Comparison of ENCODE assay signal across 8 cellular contexts in genomic region chr20:47493954-47494293, GRCh38. TPM values are rescaled to one million over a fixed set of nuclear protein-coding genes. Genes with fewer than 3 reads are reported as not detected.
A peak's percentile ranks its signal among the peaks of the same experiment; 100 is the strongest.
DNase-seq lines count a peak whose midpoint lies in the region; ATAC-seq and TF ChIP-seq lines count a peak whose summit lies in the region.

No MANE protein-coding gene starts in this region.

- DNase-seq in right atrium auricular region (ENCODE audit: low spot score) = no peak
- DNase-seq in cardiac septum (ENCODE audit: low spot score) = no peak
- no peak for DNase-seq in memory B cell (ENCODE audit: low spot score in 2 of 2)
- DNase-seq in neural progenitor cell (ENCODE audit: low spot score) = no peak
- no peak for DNase-seq in NCI-H1105 (lab: John Stamatoyannopoulos, UW)
- DNase-seq in osteocyte (ENCODE audit: extremely low spot score, unreplicated experiment) = no peak
- no peak for DNase-seq in NCI-H2171 (lab: John Stamatoyannopoulos, UW)

- H3K4me1 Mint-ChIP-seq in activated T-helper 17 cell treated with anti-CD3 and anti-CD28 coated beads, Interleukin-2, amount 50 U/mL, for 72 hours = peaks cover 22% of the 10 kb centered on the region
- H3K4me1 Mint-ChIP-seq in memory B cell (peaks cover 28% of the 10 kb centered on the region), neural progenitor cell (peaks cover 9% of the 10 kb centered on the region), osteocyte (ENCODE audit: unreplicated experiment) (peaks cover 20% of the 10 kb centered on the region)

- no peaks in the 10 kb centered on the region for H3F3A ChIP-seq in neural progenitor cell (ENCODE audit: low read depth)

- no peaks in the 10 kb centered on the region for H3K79me2 ChIP-seq in neural progenitor cell (ENCODE audit: low read depth)

- H3K9me3 ChIP-seq in right atrium auricular region (peaks cover 0 to 4% of the 10 kb centered on the region in 2 donors), neural progenitor cell (ENCODE audit: low read depth) (no peaks in the 10 kb centered on the region)

- H3K27ac ChIP-seq in right atrium auricular region = peak overlapping the region; percentile 83 to 86
- no peak overlapping the region for H3K27ac ChIP-seq in neural progenitor cell

- H3K36me3 Mint-ChIP-seq in activated T-helper 17 cell treated with anti-CD3 and anti-CD28 coated beads, Interleukin-2, amount 50 U/mL, for 72 hours (ENCODE audit: low read depth) = no peaks in the 10 kb centered on the region
- H3K36me3 Mint-ChIP-seq in memory B cell (peaks cover 2% of the 10 kb centered on the region), neural progenitor cell (no peaks in the 10 kb centered on the region), osteocyte (ENCODE audit: unreplicated experiment) (no peaks in the 10 kb centered on the region)

- H3K4me3 ChIP-seq in right atrium auricular region (no peak overlapping the region), neural progenitor cell (no peak overlapping the region)

- no peaks in the 10 kb centered on the region for H4K20me1 ChIP-seq in neural progenitor cell (ENCODE audit: low read depth)

- no peak overlapping the region for H3K4me2 ChIP-seq in neural progenitor cell

- no peak for ATAC-seq in activated T-helper 17 cell treated with anti-CD3 and anti-CD28 coated beads, Interleukin-2, amount 50 U/mL, for 72 hours (replicated peaks)
- ATAC-seq in memory B cell (ENCODE audit: low read depth) = no peak

- H2AFZ ChIP-seq in neural progenitor cell (replicated peaks) = no peak overlapping the region

- H3K9me3 Mint-ChIP-seq in activated T-helper 17 cell treated with anti-CD3 and anti-CD28 coated beads, Interleukin-2, amount 50 U/mL, for 72 hours = no peaks in the 10 kb centered on the region
- H3K9me3 Mint-ChIP-seq in memory B cell (peaks cover 2% of the 10 kb centered on the region), neural progenitor cell (no peaks in the 10 kb centered on the region), osteocyte (ENCODE audit: unreplicated experiment) (no peaks in the 10 kb centered on the region)

- H3K27ac Mint-ChIP-seq in activated T-helper 17 cell treated with anti-CD3 and anti-CD28 coated beads, Interleukin-2, amount 50 U/mL, for 72 hours = no peak overlapping the region
- H3K27ac Mint-ChIP-seq in memory B cell (peak overlapping the region; percentile 72), neural progenitor cell (no peak overlapping the region), osteocyte (ENCODE audit: unreplicated experiment) (no peak overlapping the region)

- TF ChIP-seq CTCF in right atrium auricular region (IDR thresholded peaks at IDR 0.05) = no peak
- TF ChIP-seq CTCF in neural progenitor cell (IDR thresholded peaks at IDR 0.05) = no peak
- TF ChIP-seq CTCF in osteocyte (IDR thresholded peaks at IDR 0.05) = no peak

- no peaks in the 10 kb centered on the region for H3K36me3 ChIP-seq in right atrium auricular region
- no peaks in the 10 kb centered on the region for H3K36me3 ChIP-seq in neural progenitor cell

- intact Hi-C loops in cardiac septum (cut with DNase I) = loop anchor here (10.0 kb wide), 1 partner anchor 279 kb away; no protein-coding TSS in a partner anchor

- peak overlapping the region; percentile 81 for H3K4me3 Mint-ChIP-seq in activated T-helper 17 cell treated with anti-CD3 and anti-CD28 coated beads, Interleukin-2, amount 50 U/mL, for 72 hours
- peak overlapping the region; percentile 32 for H3K4me3 Mint-ChIP-seq in memory B cell
- H3K4me3 Mint-ChIP-seq in neural progenitor cell = no peak overlapping the region
- no peak overlapping the region for H3K4me3 Mint-ChIP-seq in osteocyte (ENCODE audit: unreplicated experiment)

- H3K27me3 Mint-ChIP-seq in activated T-helper 17 cell treated with anti-CD3 and anti-CD28 coated beads, Interleukin-2, amount 50 U/mL, for 72 hours = no peaks in the 10 kb centered on the region
- H3K27me3 Mint-ChIP-seq in memory B cell (no peaks in the 10 kb centered on the region), neural progenitor cell (ENCODE audit: insufficient read depth, low read depth) (peaks cover 2% of the 10 kb centered on the region), osteocyte (ENCODE audit: unreplicated experiment) (no peaks in the 10 kb centered on the region)

- no peak overlapping the region for H3K9ac ChIP-seq in neural progenitor cell

- H3K4me1 ChIP-seq in right atrium auricular region (peaks cover 0 to 22% of the 10 kb centered on the region in 2 donors), neural progenitor cell (peaks cover 6% of the 10 kb centered on the region)

- no peaks in the 10 kb centered on the region for H3K27me3 ChIP-seq in right atrium auricular region
- no peaks in the 10 kb centered on the region for H3K27me3 ChIP-seq in neural progenitor cell

RNA-seq across cellular contexts. Expression of gene NCOA3, which starts 7.8 kb away (rescaled TPM):
- 10 to 100 TPM; 24.1 to 27.4 TPM for total RNA-seq in right atrium auricular region
- total RNA-seq in cardiac septum = 18.6 TPM
- 10 to 100 TPM; 55.4 to 64.2 TPM for total RNA-seq in activated T-helper 17 cell treated with anti-CD3 and anti-CD28 coated beads, Interleukin-2, amount 50 U/mL, for 72 hours
- 45.6 and 64.5 TPM in 2 replicates for total RNA-seq in neural progenitor cell (ENCODE audit: low replicate concordance)
- total RNA-seq in osteocyte = 75.9 and 77.5 TPM in 2 replicates

Comparison
In these comparisons a context has a peak if more than half of its experiments do, and no peak if none do; other contexts are left out.
1. H3K4me3 Mint-ChIP-seq: peak in activated T-helper 17 cell treated with anti-CD3 and anti-CD28 coated beads, Interleukin-2, amount 50 U/mL, for 72 hours (single experiment) and memory B cell (single experiment); none in neural progenitor cell (single experiment) and osteocyte (single experiment).